In the genomic region with DNA sequence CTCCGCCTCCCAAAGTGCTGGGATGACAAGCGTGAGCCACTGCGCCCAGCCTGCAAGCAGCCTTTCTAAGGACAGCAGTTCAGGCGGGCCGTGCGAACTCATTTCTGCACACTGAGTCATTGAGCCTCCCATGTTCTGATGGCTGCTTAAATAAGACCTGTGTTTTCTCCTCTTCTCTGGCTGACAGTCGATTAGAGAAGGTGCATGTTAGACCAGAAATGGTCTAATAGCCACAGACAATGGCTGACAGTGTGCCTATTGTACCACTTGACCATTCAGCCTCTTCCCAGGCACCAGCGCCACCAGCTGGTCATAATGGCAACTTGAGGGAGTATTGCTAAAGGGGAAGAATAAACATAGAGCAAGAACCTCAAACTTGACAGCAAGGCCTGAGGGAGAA, we compare ENCODE assay signal across 1 cellular context.
TF ChIP-seq lines count a peak whose summit lies in the region.

No MANE protein-coding gene starts in this region.

TF ChIP-seq in K562, 482 proteins besides CTCF, POLR2A, EP300 and RAD21:
- TF ChIP-seq STAG1 (CRISPR knock-in tag; IDR thresholded peaks at IDR 0.05; ENCODE audit: borderline replicate concordance) (peak; percentile 54; the same call in 1 of the 2 replicates), YY1 (IDR thresholded peaks at IDR 0.05; ENCODE audit: borderline replicate concordance in 1 of 3, control insufficient read depth in 1 of 3, extremely low read depth in 1 of 3, insufficient read depth in 3 of 3, insufficient read length in 1 of 3, insufficient replicate concordance in 2 of 3, low read depth in 1 of 3, low read length in 2 of 3) (peak in 2 of 3 experiments; percentile 23 to 53), ZNF121 (CRISPR knock-in tag; conservative IDR thresholded peaks at IDR 0.05) (no peak), SMARCE1 (IDR thresholded peaks at IDR 0.05) (no peak), RHOXF2B (CRISPR knock-in tag; conservative IDR thresholded peaks at IDR 0.05) (no peak), JUND (IDR thresholded peaks at IDR 0.05; ENCODE audit: borderline replicate concordance, low read depth, low read length) (0 out of 2 replicates have a peak, but pooled peaks have one; percentile 8), JUND (tag; IDR thresholded peaks at IDR 0.05; ENCODE audit: borderline replicate concordance, low read depth, low read length) (no peak), ZNF274 (IDR thresholded peaks at IDR 0.05; ENCODE audit: borderline replicate concordance, low read depth, low read length) (no peak), SMC3 (conservative IDR thresholded peaks at IDR 0.05; ENCODE audit: insufficient read depth, low read depth, low read length) (0 out of 2 replicates have a peak, but pooled peaks have one; percentile 37), FOXK2 (conservative IDR thresholded peaks at IDR 0.05 in 1 of 2, IDR thresholded peaks at IDR 0.05 in 1 of 2; ENCODE audit: low read depth in 2 of 2) (0 out of 4 replicates have a peak, but pooled peaks of 1 of the 2 experiments have one; percentile 18), CCNT2 (IDR thresholded peaks at IDR 0.05; ENCODE audit: borderline replicate concordance, extremely low read depth, insufficient read length, low read depth, low read length) (no peak), FOXK1 (CRISPR knock-in tag; IDR thresholded peaks at IDR 0.05; ENCODE audit: borderline replicate concordance) (no peak), FOXM1 (IDR thresholded peaks at IDR 0.05; ENCODE audit: low read depth) (no peak), FOXM1 (CRISPR knock-in tag; IDR thresholded peaks at IDR 0.05; ENCODE audit: low read depth) (no peak), SREBF2 (CRISPR knock-in tag; IDR thresholded peaks at IDR 0.05) (no peak), USF2 (CRISPR knock-in tag; IDR thresholded peaks at IDR 0.05) (no peak), NCOA1 (IDR thresholded peaks at IDR 0.05; ENCODE audit: low read depth) (no peak), SOX6 (IDR thresholded peaks at IDR 0.05) (peak; percentile 48; the same call in 1 of the 2 replicates)
- TF ChIP-seq, protein P1, sequence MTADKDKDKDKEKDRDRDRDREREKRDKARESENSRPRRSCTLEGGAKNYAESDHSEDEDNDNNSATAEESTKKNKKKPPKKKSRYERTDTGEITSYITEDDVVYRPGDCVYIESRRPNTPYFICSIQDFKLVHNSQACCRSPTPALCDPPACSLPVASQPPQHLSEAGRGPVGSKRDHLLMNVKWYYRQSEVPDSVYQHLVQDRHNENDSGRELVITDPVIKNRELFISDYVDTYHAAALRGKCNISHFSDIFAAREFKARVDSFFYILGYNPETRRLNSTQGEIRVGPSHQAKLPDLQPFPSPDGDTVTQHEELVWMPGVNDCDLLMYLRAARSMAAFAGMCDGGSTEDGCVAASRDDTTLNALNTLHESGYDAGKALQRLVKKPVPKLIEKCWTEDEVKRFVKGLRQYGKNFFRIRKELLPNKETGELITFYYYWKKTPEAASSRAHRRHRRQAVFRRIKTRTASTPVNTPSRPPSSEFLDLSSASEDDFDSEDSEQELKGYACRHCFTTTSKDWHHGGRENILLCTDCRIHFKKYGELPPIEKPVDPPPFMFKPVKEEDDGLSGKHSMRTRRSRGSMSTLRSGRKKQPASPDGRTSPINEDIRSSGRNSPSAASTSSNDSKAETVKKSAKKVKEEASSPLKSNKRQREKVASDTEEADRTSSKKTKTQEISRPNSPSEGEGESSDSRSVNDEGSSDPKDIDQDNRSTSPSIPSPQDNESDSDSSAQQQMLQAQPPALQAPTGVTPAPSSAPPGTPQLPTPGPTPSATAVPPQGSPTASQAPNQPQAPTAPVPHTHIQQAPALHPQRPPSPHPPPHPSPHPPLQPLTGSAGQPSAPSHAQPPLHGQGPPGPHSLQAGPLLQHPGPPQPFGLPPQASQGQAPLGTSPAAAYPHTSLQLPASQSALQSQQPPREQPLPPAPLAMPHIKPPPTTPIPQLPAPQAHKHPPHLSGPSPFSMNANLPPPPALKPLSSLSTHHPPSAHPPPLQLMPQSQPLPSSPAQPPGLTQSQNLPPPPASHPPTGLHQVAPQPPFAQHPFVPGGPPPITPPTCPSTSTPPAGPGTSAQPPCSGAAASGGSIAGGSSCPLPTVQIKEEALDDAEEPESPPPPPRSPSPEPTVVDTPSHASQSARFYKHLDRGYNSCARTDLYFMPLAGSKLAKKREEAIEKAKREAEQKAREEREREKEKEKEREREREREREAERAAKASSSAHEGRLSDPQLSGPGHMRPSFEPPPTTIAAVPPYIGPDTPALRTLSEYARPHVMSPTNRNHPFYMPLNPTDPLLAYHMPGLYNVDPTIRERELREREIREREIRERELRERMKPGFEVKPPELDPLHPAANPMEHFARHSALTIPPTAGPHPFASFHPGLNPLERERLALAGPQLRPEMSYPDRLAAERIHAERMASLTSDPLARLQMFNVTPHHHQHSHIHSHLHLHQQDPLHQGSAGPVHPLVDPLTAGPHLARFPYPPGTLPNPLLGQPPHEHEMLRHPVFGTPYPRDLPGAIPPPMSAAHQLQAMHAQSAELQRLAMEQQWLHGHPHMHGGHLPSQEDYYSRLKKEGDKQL (CRISPR knock-in tag; IDR thresholded peaks at IDR 0.05; ENCODE audit: borderline replicate concordance): no peak
- TF ChIP-seq, protein P2, sequence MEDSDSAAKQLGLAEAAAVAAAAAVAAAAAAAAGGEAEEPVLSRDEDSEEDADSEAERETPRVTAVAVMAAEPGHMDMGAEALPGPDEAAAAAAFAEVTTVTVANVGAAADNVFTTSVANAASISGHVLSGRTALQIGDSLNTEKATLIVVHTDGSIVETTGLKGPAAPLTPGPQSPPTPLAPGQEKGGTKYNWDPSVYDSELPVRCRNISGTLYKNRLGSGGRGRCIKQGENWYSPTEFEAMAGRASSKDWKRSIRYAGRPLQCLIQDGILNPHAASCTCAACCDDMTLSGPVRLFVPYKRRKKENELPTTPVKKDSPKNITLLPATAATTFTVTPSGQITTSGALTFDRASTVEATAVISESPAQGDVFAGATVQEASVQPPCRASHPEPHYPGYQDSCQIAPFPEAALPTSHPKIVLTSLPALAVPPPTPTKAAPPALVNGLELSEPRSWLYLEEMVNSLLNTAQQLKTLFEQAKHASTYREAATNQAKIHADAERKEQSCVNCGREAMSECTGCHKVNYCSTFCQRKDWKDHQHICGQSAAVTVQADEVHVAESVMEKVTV (CRISPR knock-in tag; IDR thresholded peaks at IDR 0.05): peak; percentile 45; the same call in 1 of the 2 replicates
- TF ChIP-seq, protein P3, sequence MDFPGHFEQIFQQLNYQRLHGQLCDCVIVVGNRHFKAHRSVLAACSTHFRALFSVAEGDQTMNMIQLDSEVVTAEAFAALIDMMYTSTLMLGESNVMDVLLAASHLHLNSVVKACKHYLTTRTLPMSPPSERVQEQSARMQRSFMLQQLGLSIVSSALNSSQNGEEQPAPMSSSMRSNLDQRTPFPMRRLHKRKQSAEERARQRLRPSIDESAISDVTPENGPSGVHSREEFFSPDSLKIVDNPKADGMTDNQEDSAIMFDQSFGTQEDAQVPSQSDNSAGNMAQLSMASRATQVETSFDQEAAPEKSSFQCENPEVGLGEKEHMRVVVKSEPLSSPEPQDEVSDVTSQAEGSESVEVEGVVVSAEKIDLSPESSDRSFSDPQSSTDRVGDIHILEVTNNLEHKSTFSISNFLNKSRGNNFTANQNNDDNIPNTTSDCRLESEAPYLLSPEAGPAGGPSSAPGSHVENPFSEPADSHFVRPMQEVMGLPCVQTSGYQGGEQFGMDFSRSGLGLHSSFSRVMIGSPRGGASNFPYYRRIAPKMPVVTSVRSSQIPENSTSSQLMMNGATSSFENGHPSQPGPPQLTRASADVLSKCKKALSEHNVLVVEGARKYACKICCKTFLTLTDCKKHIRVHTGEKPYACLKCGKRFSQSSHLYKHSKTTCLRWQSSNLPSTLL (IDR thresholded peaks at IDR 0.05): no peak
- TF ChIP-seq, protein P4, sequence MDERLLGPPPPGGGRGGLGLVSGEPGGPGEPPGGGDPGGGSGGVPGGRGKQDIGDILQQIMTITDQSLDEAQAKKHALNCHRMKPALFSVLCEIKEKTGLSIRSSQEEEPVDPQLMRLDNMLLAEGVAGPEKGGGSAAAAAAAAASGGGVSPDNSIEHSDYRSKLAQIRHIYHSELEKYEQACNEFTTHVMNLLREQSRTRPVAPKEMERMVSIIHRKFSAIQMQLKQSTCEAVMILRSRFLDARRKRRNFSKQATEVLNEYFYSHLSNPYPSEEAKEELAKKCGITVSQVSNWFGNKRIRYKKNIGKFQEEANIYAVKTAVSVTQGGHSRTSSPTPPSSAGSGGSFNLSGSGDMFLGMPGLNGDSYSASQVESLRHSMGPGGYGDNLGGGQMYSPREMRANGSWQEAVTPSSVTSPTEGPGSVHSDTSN (CRISPR knock-in tag; IDR thresholded peaks at IDR 0.05; ENCODE audit: low read depth): no peak
- TF ChIP-seq, protein P4 (tag; conservative IDR thresholded peaks at IDR 0.05; ENCODE audit: low read depth): no peak
